ENCODE assay signal across 13 cellular contexts in the genomic region with DNA sequence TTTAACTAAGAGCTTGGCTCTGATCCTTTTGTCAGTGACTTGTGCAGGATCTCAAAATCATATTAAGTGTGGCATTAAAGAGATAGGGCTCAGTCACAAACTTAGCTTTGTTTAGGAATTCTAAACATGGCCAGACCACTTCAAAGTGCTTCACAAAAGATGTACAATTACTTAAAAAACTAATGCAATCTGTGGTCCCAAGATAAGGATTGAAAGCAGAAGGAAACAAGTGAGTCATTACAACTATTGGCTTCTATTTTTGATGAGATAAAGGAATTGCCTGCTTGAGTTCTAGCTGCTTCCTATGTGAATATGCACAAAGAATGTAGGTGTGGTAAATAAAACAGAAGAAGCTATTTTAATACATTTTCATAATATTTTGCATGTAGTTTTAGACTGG. TPM values are rescaled to one million over a fixed set of nuclear protein-coding genes. Genes with fewer than 3 reads are reported as not detected.
DNase-seq lines count a peak whose midpoint lies in the region; ATAC-seq, FAIRE-seq and TF ChIP-seq lines count a peak whose summit lies in the region.
"Had no signal": no experiment of that assay in that cellular context is flagged by ENCODE, and none has a peak within 500 bp of the region (broad histone marks: within the 10 kb centered on the region; RNA-seq: fewer than 3 reads in every experiment).

No MANE protein-coding gene starts in this region.

- H3K4me3 Mint-ChIP-seq in activated CD8-positive, alpha-beta T cell treated with anti-CD3 and anti-CD28 coated beads for 36 hours = no peak overlapping the region
- no peak overlapping the region for H3K4me3 Mint-ChIP-seq in activated naive CD4-positive, alpha-beta T cell treated with anti-CD3 and anti-CD28 coated beads for 36 hours
- H3K4me3 Mint-ChIP-seq: stimulated activated effector memory CD8-positive, alpha-beta T cell treated with anti-CD3 and anti-CD28 coated beads, Interleukin-12 subunit alpha, Interleukin-12 subunit beta, amount 100 ng/mL, for 72 hours; T-helper 17 cell had no signal

- peaks cover 8% of the 10 kb centered on the region for H3K9me3 Mint-ChIP-seq in activated CD8-positive, alpha-beta T cell treated with anti-CD3 and anti-CD28 coated beads for 36 hours
- peaks cover 1% of the 10 kb centered on the region for H3K9me3 Mint-ChIP-seq in activated naive CD4-positive, alpha-beta T cell treated with anti-CD3 and anti-CD28 coated beads for 36 hours

- POLR2A ChIA-PET in activated CD8-positive, alpha-beta T cell treated with anti-CD3 and anti-CD28 coated beads for 36 hours (lab: Charles Lee) = interaction anchor here (0.5 kb wide), 1 partner anchor 163 kb away, joined by 3 read pairs; no protein-coding TSS in a partner anchor

- H3K27me3 ChIP-seq in adipocyte (replicated peaks; ENCODE audit: control insufficient read depth, insufficient read depth, low read length) = no peaks in the 10 kb centered on the region
- H3K27me3 ChIP-seq: gastroesophageal sphincter had no signal

- TF ChIP-seq CTCF in AG10803 (conservative IDR thresholded peaks at IDR 0.05; ENCODE audit: low read length) = no peak
- TF ChIP-seq CTCF in activated CD8-positive, alpha-beta T cell treated with anti-CD3 and anti-CD28 coated beads for 36 hours (IDR thresholded peaks at IDR 0.05) = no peak

- no peak overlapping the region for H3K27ac Mint-ChIP-seq in activated CD8-positive, alpha-beta T cell treated with anti-CD3 and anti-CD28 coated beads for 36 hours
- no peak overlapping the region for H3K27ac Mint-ChIP-seq in activated naive CD4-positive, alpha-beta T cell treated with anti-CD3 and anti-CD28 coated beads for 36 hours
- H3K27ac Mint-ChIP-seq: stimulated activated effector memory CD8-positive, alpha-beta T cell treated with anti-CD3 and anti-CD28 coated beads, Interleukin-12 subunit alpha, Interleukin-12 subunit beta, amount 100 ng/mL, for 72 hours; T-helper 17 cell had no signal

- peaks cover 3% of the 10 kb centered on the region for H3K36me3 ChIP-seq in adipocyte (ENCODE audit: control insufficient read depth, insufficient read depth, low read length, severe bottlenecking)

- no peaks in the 10 kb centered on the region for H3K27me3 Mint-ChIP-seq in activated CD8-positive, alpha-beta T cell treated with anti-CD3 and anti-CD28 coated beads for 36 hours
- no peaks in the 10 kb centered on the region for H3K27me3 Mint-ChIP-seq in activated naive CD4-positive, alpha-beta T cell treated with anti-CD3 and anti-CD28 coated beads for 36 hours (ENCODE audit: low read depth)
- H3K27me3 Mint-ChIP-seq: T-helper 17 cell had no signal

- no peak for ATAC-seq in activated CD8-positive, alpha-beta T cell treated with anti-CD3 and anti-CD28 coated beads for 36 hours
- no peak for ATAC-seq in HG02678 (IDR thresholded peaks at IDR 0.05; ENCODE audit: unreplicated experiment)
- ATAC-seq: gastroesophageal sphincter; stimulated activated effector memory CD8-positive, alpha-beta T cell treated with anti-CD3 and anti-CD28 coated beads, Interleukin-12 subunit alpha, Interleukin-12 subunit beta, amount 100 ng/mL, for 72 hours; T-helper 17 cell had no signal

- in situ Hi-C loops in KBM-7 (cut with MboI; ENCODE audit: low pct_unique_long_range_greater_than_20kb, low sequenced_read_pairs) = no loop called here

- CTCF ChIA-PET in activated CD8-positive, alpha-beta T cell treated with anti-CD3 and anti-CD28 coated beads for 36 hours (lab: Charles Lee) = no interaction called here
- CTCF ChIA-PET in activated naive CD4-positive, alpha-beta T cell treated with anti-CD3 and anti-CD28 coated beads for 36 hours (lab: Charles Lee) = interaction anchor here (0.7 kb wide), 1 partner anchor 120 kb away, joined by 3 read pairs; no protein-coding TSS in a partner anchor

- H3K4me3 ChIP-seq in AG10803 (ENCODE audit: low read length) (no peak overlapping the region), adipocyte (ENCODE audit: low read length) (no peak overlapping the region)
- H3K4me3 ChIP-seq: gastroesophageal sphincter had no signal

- H3K9ac ChIP-seq in adipocyte (ENCODE audit: low read length) = no peak overlapping the region

- peaks cover 12% of the 10 kb centered on the region for H3K4me1 ChIP-seq in adipocyte (ENCODE audit: control insufficient read depth, insufficient read depth, low read length)

- no peaks in the 10 kb centered on the region for H3K4me1 Mint-ChIP-seq in activated CD8-positive, alpha-beta T cell treated with anti-CD3 and anti-CD28 coated beads for 36 hours (ENCODE audit: low read depth)
- H3K4me1 Mint-ChIP-seq in activated naive CD4-positive, alpha-beta T cell treated with anti-CD3 and anti-CD28 coated beads for 36 hours (ENCODE audit: low read depth) = no peaks in the 10 kb centered on the region
- H3K4me1 Mint-ChIP-seq: stimulated activated effector memory CD8-positive, alpha-beta T cell treated with anti-CD3 and anti-CD28 coated beads, Interleukin-12 subunit alpha, Interleukin-12 subunit beta, amount 100 ng/mL, for 72 hours; T-helper 17 cell had no signal

- intact Hi-C loops in activated CD8-positive, alpha-beta T cell treated with anti-CD3 and anti-CD28 coated beads for 36 hours (cut with micrococcal nuclease) = no loop called here
- intact Hi-C loops in activated naive CD4-positive, alpha-beta T cell treated with anti-CD3 and anti-CD28 coated beads for 36 hours (cut with micrococcal nuclease) = no loop called here

- H3K9me3 ChIP-seq in adipocyte (ENCODE audit: control insufficient read depth, low read length) = no peaks in the 10 kb centered on the region
- H3K9me3 ChIP-seq: gastroesophageal sphincter had no signal

- DNase-seq in AG10803 (ENCODE audit: low read depth) (peak; percentile 32), KBM-7 (peak; percentile 78), adipocyte (ENCODE audit: low read depth) (peak; percentile 57), T-helper 2 cell (no peak)
- DNase-seq in activated CD8-positive, alpha-beta T cell treated with anti-CD3 and anti-CD28 coated beads for 36 hours = no peak
- DNase-seq in activated naive CD4-positive, alpha-beta T cell treated with anti-CD3 and anti-CD28 coated beads for 36 hours = no peak
- DNase-seq: caudate nucleus, NCI-H510A, T-helper 17 cell had no signal

- peak; percentile 13 for FAIRE-seq in islet of Langerhans (lab: Jason Lieb, UNC)

- peaks cover 24% of the 10 kb centered on the region for H3K36me3 Mint-ChIP-seq in activated CD8-positive, alpha-beta T cell treated with anti-CD3 and anti-CD28 coated beads for 36 hours (ENCODE audit: low read depth)
- peaks cover 24% of the 10 kb centered on the region for H3K36me3 Mint-ChIP-seq in activated naive CD4-positive, alpha-beta T cell treated with anti-CD3 and anti-CD28 coated beads for 36 hours (ENCODE audit: low read depth)
- H3K36me3 Mint-ChIP-seq: stimulated activated effector memory CD8-positive, alpha-beta T cell treated with anti-CD3 and anti-CD28 coated beads, Interleukin-12 subunit alpha, Interleukin-12 subunit beta, amount 100 ng/mL, for 72 hours had no signal

RNA-seq across cellular contexts. Expression of a gene that starts 44.9 kb away (rescaled TPM):
- total RNA-seq in activated CD8-positive, alpha-beta T cell treated with anti-CD3 and anti-CD28 coated beads for 36 hours = 10 to 100 TPM; 11.9 to 12.4 TPM
- 1 to 10 TPM; 5.3 to 6.8 TPM for total RNA-seq in activated naive CD4-positive, alpha-beta T cell treated with anti-CD3 and anti-CD28 coated beads for 36 hours

Comparison
In these comparisons a context has a peak if more than half of its experiments do, and no peak if none do; other contexts are left out.
1. DNase-seq: peak in AG10803 (single experiment), KBM-7 (single experiment) and adipocyte (single experiment); none in T-helper 2 cell (0 of 5), activated CD8-positive, alpha-beta T cell treated with anti-CD3 and anti-CD28 coated beads for 36 hours (single experiment) and activated naive CD4-positive, alpha-beta T cell treated with anti-CD3 and anti-CD28 coated beads for 36 hours (single experiment).